17 cellular contexts compared by ENCODE assay signal in the genomic region with DNA sequence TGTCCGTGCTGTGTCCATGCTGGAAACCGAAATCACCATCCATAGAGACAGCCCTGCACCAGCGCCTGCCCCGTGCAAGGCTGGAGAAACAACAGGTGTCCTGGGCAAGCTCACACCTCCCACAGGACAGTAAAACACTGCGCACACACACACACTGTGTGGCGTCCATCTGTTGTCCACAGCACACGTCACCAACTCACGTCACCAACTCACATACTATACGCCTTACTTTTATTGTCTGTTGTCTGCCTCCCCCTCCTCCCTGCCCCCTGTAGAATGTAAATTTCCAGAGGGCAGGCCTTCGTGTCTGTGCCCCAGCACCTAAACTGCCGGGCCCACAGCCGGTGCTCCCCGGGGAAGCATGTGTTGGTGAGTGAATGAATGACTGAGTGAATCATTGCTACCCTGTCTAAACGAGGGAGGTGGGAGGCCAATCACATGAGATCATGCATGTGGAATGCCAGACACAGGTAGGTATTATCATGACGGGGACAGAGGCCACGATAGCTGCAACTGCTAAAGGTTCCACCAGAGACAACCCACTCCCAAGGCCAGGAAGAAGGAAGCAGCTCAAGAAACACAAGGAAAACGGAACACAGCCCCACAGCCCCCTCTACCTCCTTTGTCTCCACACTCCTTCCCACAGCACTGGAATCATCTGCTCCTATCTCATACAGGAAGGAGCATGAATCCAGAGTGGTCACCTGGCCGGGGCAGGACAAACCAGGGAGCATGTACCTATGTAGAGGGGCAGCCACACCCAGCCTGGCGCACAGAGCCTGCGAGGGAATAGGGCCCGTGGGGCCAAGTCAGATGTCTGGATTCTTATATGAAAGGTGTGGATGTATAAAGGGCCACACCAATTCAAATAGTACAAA. TPM values are rescaled to one million over a fixed set of nuclear protein-coding genes. Genes with fewer than 3 reads are reported as not detected.
DNase-seq lines count a peak whose midpoint lies in the region; ATAC-seq and TF ChIP-seq lines count a peak whose summit lies in the region.
"Had no signal": no experiment of that assay in that cellular context is flagged by ENCODE, and none has a peak within 500 bp of the region (broad histone marks: within the 10 kb centered on the region; RNA-seq: fewer than 3 reads in every experiment).

No MANE protein-coding gene starts in this region.

- no TSS peak for BruUV-seq in MCF 10A (replicated peaks; lab: Mats Ljungman, UMichigan)

- no peaks in the 10 kb centered on the region for H3K9me3 ChIP-seq in mesodermal cell (ENCODE audit: control insufficient read depth, low read length)
- H3K9me3 ChIP-seq: SJSA1, spleen, uterus had no signal

- intact Hi-C loops in MCF 10A (cut with micrococcal nuclease), result no loop called here

- peaks cover 59% of the 10 kb centered on the region for H3K4me1 ChIP-seq in mesodermal cell (ENCODE audit: control insufficient read depth, insufficient read depth, low read length, poor library complexity, severe bottlenecking)
- H3K4me1 ChIP-seq: uterus had no signal

- H3K27me3 Mint-ChIP-seq in activated naive CD4-positive, alpha-beta T cell treated with anti-CD3 and anti-CD28 coated beads, Interleukin-2, amount 10 ng/mL, durations not matched to agents 7 days and 5 days, result no peaks in the 10 kb centered on the region
- no peaks in the 10 kb centered on the region for H3K27me3 Mint-ChIP-seq in activated naive CD8-positive, alpha-beta T cell treated with anti-CD3 and anti-CD28 coated beads, Interleukin-2, amount 50 U/mL, for 24 hours
- H3K27me3 Mint-ChIP-seq in type B pancreatic cell (no peaks in the 10 kb centered on the region), MCF 10A (ENCODE audit: insufficient read depth, unreplicated experiment) (no peaks in the 10 kb centered on the region)

- WGBS in mesodermal cell (ENCODE audit: insufficient coverage in 2 of 2), 2 experiments, result 94 to 98% methylated on average over 15 to 18 of the region's 21 CpGs

- POLR2A ChIA-PET in MCF 10A (lab: Yijun Ruan, JAX), result no interaction called here

- TF ChIP-seq CTCF in type B pancreatic cell (conservative IDR thresholded peaks at IDR 0.05) (no peak), MCF 10A (IDR thresholded peaks at IDR 0.05; ENCODE audit: unreplicated experiment) (no peak)

- H3K4me3 Mint-ChIP-seq in activated naive CD4-positive, alpha-beta T cell treated with anti-CD3 and anti-CD28 coated beads, Interleukin-2, amount 10 ng/mL, durations not matched to agents 7 days and 5 days, result no peak overlapping the region
- H3K4me3 Mint-ChIP-seq in activated naive CD8-positive, alpha-beta T cell treated with anti-CD3 and anti-CD28 coated beads, Interleukin-2, amount 50 U/mL, for 24 hours, result no peak overlapping the region
- no peak overlapping the region for H3K4me3 Mint-ChIP-seq in type B pancreatic cell
- no peak overlapping the region for H3K4me3 Mint-ChIP-seq in MCF 10A (ENCODE audit: unreplicated experiment)

- peaks cover 60% of the 10 kb centered on the region for H3K36me3 Mint-ChIP-seq in activated naive CD4-positive, alpha-beta T cell treated with anti-CD3 and anti-CD28 coated beads, Interleukin-2, amount 10 ng/mL, durations not matched to agents 7 days and 5 days
- H3K36me3 Mint-ChIP-seq in activated naive CD8-positive, alpha-beta T cell treated with anti-CD3 and anti-CD28 coated beads, Interleukin-2, amount 50 U/mL, for 24 hours (ENCODE audit: low read depth), result peaks cover 10% of the 10 kb centered on the region
- H3K36me3 Mint-ChIP-seq in type B pancreatic cell, result no peaks in the 10 kb centered on the region
- H3K36me3 Mint-ChIP-seq in MCF 10A (ENCODE audit: insufficient read depth, unreplicated experiment), result peaks cover 17% of the 10 kb centered on the region

- H3K4me3 ChIP-seq in mesodermal cell (ENCODE audit: extremely low read depth, insufficient read depth, low read length, poor library complexity, severe bottlenecking), result no peak overlapping the region
- H3K4me3 ChIP-seq: SJSA1, spleen, uterus had no signal

- H3K36me3 ChIP-seq in mesodermal cell (ENCODE audit: control insufficient read depth, insufficient read depth, low read length), result peaks cover 17% of the 10 kb centered on the region
- H3K36me3 ChIP-seq: uterus, WERI-Rb-1 had no signal

- peaks cover 58% of the 10 kb centered on the region for H3K4me1 Mint-ChIP-seq in activated naive CD4-positive, alpha-beta T cell treated with anti-CD3 and anti-CD28 coated beads, Interleukin-2, amount 10 ng/mL, durations not matched to agents 7 days and 5 days
- peaks cover 88% of the 10 kb centered on the region for H3K4me1 Mint-ChIP-seq in activated naive CD8-positive, alpha-beta T cell treated with anti-CD3 and anti-CD28 coated beads, Interleukin-2, amount 50 U/mL, for 24 hours
- H3K4me1 Mint-ChIP-seq in type B pancreatic cell (ENCODE audit: unreplicated experiment), result peaks cover 23% of the 10 kb centered on the region
- H3K4me1 Mint-ChIP-seq in MCF 10A (ENCODE audit: insufficient read depth, unreplicated experiment), result no peaks in the 10 kb centered on the region

- ATAC-seq in activated naive CD8-positive, alpha-beta T cell treated with anti-CD3 and anti-CD28 coated beads, Interleukin-2, amount 50 U/mL, for 24 hours, result no peak

- no peaks in the 10 kb centered on the region for H3K9me3 Mint-ChIP-seq in activated naive CD4-positive, alpha-beta T cell treated with anti-CD3 and anti-CD28 coated beads, Interleukin-2, amount 10 ng/mL, durations not matched to agents 7 days and 5 days
- no peaks in the 10 kb centered on the region for H3K9me3 Mint-ChIP-seq in activated naive CD8-positive, alpha-beta T cell treated with anti-CD3 and anti-CD28 coated beads, Interleukin-2, amount 50 U/mL, for 24 hours
- no peaks in the 10 kb centered on the region for H3K9me3 Mint-ChIP-seq in type B pancreatic cell
- H3K9me3 Mint-ChIP-seq in MCF 10A (ENCODE audit: unreplicated experiment), result no peaks in the 10 kb centered on the region

- DNase-seq in activated naive CD4-positive, alpha-beta T cell treated with anti-CD3 and anti-CD28 coated beads, Interleukin-2, amount 10 ng/mL, durations not matched to agents 7 days and 5 days, result no peak
- no peak for DNase-seq in activated naive CD4-positive, alpha-beta T cell treated with Interleukin-2 at 50 U/mL for 16 hours
- DNase-seq in activated naive CD8-positive, alpha-beta T cell treated with anti-CD3 and anti-CD28 coated beads, Interleukin-2, amount 50 U/mL, for 24 hours, result no peak
- DNase-seq in type B pancreatic cell (ENCODE audit: extremely low spot score, unreplicated experiment) (no peak), MCF 10A (ENCODE audit: unreplicated experiment) (no peak), NCI-H2029 (lab: John Stamatoyannopoulos, UW) (no peak), globus pallidus (ENCODE audit: low spot score) (no peak)
- DNase-seq: activated effector memory CD4-positive, alpha-beta T cell treated with anti-CD3 and anti-CD28 coated beads, Interleukin-2, amount 50 U/mL, for 16 hours; dermis blood vessel endothelial cell; GF-D8; NCI-H1694; NCI-H526 treated with DMSO at 0.1 percent for 48 hours; spleen; uterus; WERI-Rb-1 had no signal

- CTCF ChIA-PET in activated naive CD4-positive, alpha-beta T cell treated with anti-CD3 and anti-CD28 coated beads, Interleukin-2, amount 10 ng/mL, durations not matched to agents 7 days and 5 days (lab: Charles Lee), result interaction anchor here (0.8 kb wide), 1 partner anchor 41 kb away, joined by 3 read pairs; no protein-coding TSS in a partner anchor
- CTCF ChIA-PET in MCF 10A (lab: Yijun Ruan, JAX), result interaction anchor here (0.5 to 1.0 kb wide), 4 partner anchors 14 to 334 kb away, joined by 3 to 4 read pairs (median 3); no protein-coding TSS in a partner anchor

- H3K27ac Mint-ChIP-seq in activated naive CD4-positive, alpha-beta T cell treated with anti-CD3 and anti-CD28 coated beads, Interleukin-2, amount 10 ng/mL, durations not matched to agents 7 days and 5 days, result peak overlapping the region; percentile 19
- H3K27ac Mint-ChIP-seq in activated naive CD8-positive, alpha-beta T cell treated with anti-CD3 and anti-CD28 coated beads, Interleukin-2, amount 50 U/mL, for 24 hours, result peak overlapping the region; percentile 48
- H3K27ac Mint-ChIP-seq in type B pancreatic cell (peak overlapping the region; percentile 5), MCF 10A (ENCODE audit: low read depth, unreplicated experiment) (no peak overlapping the region)

- peak overlapping the region; percentile 47 for H3K27ac ChIP-seq in mesodermal cell (ENCODE audit: low read depth, low read length, severe bottlenecking)
- H3K27ac ChIP-seq: SJSA1, uterus, WERI-Rb-1 had no signal

RNA-seq across cellular contexts. Expression of a gene that starts 41.9 kb away (rescaled TPM):
- 21.5 TPM for polyA plus RNA-seq in mesodermal cell (2013, experiment 1 of 2)
- polyA plus RNA-seq in mesodermal cell (2013, experiment 2 of 2), result 18.8 TPM
- total RNA-seq in type B pancreatic cell (ENCODE audit: low replicate concordance) (15.2 and 25.0 TPM in 2 replicates), MCF 10A (2022) (46.5 and 49.9 TPM in 2 replicates)

RNA-seq across cellular contexts. Expression of a gene that starts 47.9 kb away (rescaled TPM):
- not detected for polyA plus RNA-seq in mesodermal cell (2013, experiment 1 of 2)
- not detected for polyA plus RNA-seq in mesodermal cell (2013, experiment 2 of 2)
- total RNA-seq in type B pancreatic cell (ENCODE audit: low replicate concordance), result not detected in 2 replicates
- not detected in 2 replicates for total RNA-seq in MCF 10A (2022)
- total RNA-seq: dermis blood vessel endothelial cell, SJSA1, spleen, uterus had no signal
- polyA plus RNA-seq: spleen had no signal
